In genomic region chr4:163111588-163111987, GRCh38 we compare ENCODE assay signal across 13 cellular contexts. TPM values are rescaled to one million over a fixed set of nuclear protein-coding genes. Genes with fewer than 3 reads are reported as not detected.
DNase-seq lines count a peak whose midpoint lies in the region; ATAC-seq and TF ChIP-seq lines count a peak whose summit lies in the region.
"Had no signal": no experiment of that assay in that cellular context is flagged by ENCODE, and none has a peak within 500 bp of the region (broad histone marks: within the 10 kb centered on the region; RNA-seq: fewer than 3 reads in every experiment).

No MANE protein-coding gene starts in this region.

- H3K4me1 ChIP-seq in neural progenitor cell: no peaks in the 10 kb centered on the region

- TF ChIP-seq CTCF in neural progenitor cell (IDR thresholded peaks at IDR 0.05): peak; percentile 57

- H3K4me2 ChIP-seq in neural progenitor cell: no peak overlapping the region

- no peaks in the 10 kb centered on the region for H3K27me3 ChIP-seq in neural progenitor cell

- H3F3A ChIP-seq in neural progenitor cell (ENCODE audit: low read depth): no peaks in the 10 kb centered on the region

- H3K27me3 Mint-ChIP-seq in neural progenitor cell (ENCODE audit: insufficient read depth, low read depth): no peaks in the 10 kb centered on the region
- H3K27me3 Mint-ChIP-seq in activated T-helper 17 cell treated with anti-CD3 and anti-CD28 coated beads, Interleukin-2, amount 50 U/mL, for 72 hours: no peaks in the 10 kb centered on the region

- no peak overlapping the region for H3K9ac ChIP-seq in neural progenitor cell

- ATAC-seq in activated naive CD4-positive, alpha-beta T cell treated with anti-CD3 and anti-CD28 coated beads, Interleukin-2, amount 50 U/mL, for 72 hours: no peak
- no peak for ATAC-seq in activated T-helper 17 cell treated with anti-CD3 and anti-CD28 coated beads, Interleukin-2, amount 50 U/mL, for 72 hours (replicated peaks)

- H3K27ac Mint-ChIP-seq in neural progenitor cell: no peak overlapping the region
- H3K27ac Mint-ChIP-seq in activated naive CD4-positive, alpha-beta T cell treated with anti-CD3 and anti-CD28 coated beads, Interleukin-2, amount 50 U/mL, for 72 hours: no peak overlapping the region
- no peak overlapping the region for H3K27ac Mint-ChIP-seq in activated T-helper 17 cell treated with anti-CD3 and anti-CD28 coated beads, Interleukin-2, amount 50 U/mL, for 72 hours

- H3K36me3 ChIP-seq in neural progenitor cell: peaks cover 3% of the 10 kb centered on the region

- H3K4me3 Mint-ChIP-seq in neural progenitor cell: no peak overlapping the region
- no peak overlapping the region for H3K4me3 Mint-ChIP-seq in activated T-helper 17 cell treated with anti-CD3 and anti-CD28 coated beads, Interleukin-2, amount 50 U/mL, for 72 hours

- TF ChIP-seq POLR2A in erythroblast (IDR thresholded peaks at IDR 0.05; ENCODE audit: low read length): no peak

- H3K4me3 ChIP-seq in neural progenitor cell: no peak overlapping the region
- H3K4me3 ChIP-seq: SK-N-MC had no signal

- H2AFZ ChIP-seq in neural progenitor cell (replicated peaks): no peak overlapping the region

- H3K9me3 ChIP-seq in neural progenitor cell (ENCODE audit: low read depth): no peaks in the 10 kb centered on the region

- no peaks in the 10 kb centered on the region for H3K79me2 ChIP-seq in neural progenitor cell (ENCODE audit: low read depth)

- H3K4me1 Mint-ChIP-seq in neural progenitor cell: no peaks in the 10 kb centered on the region
- no peaks in the 10 kb centered on the region for H3K4me1 Mint-ChIP-seq in activated T-helper 17 cell treated with anti-CD3 and anti-CD28 coated beads, Interleukin-2, amount 50 U/mL, for 72 hours

- peaks cover 9% of the 10 kb centered on the region for H3K36me3 Mint-ChIP-seq in neural progenitor cell
- peaks cover 0 to 7% of the 10 kb centered on the region in 2 donors for H3K36me3 Mint-ChIP-seq in activated naive CD4-positive, alpha-beta T cell treated with anti-CD3 and anti-CD28 coated beads, Interleukin-2, amount 50 U/mL, for 72 hours
- peaks cover 22% of the 10 kb centered on the region for H3K36me3 Mint-ChIP-seq in activated T-helper 17 cell treated with anti-CD3 and anti-CD28 coated beads, Interleukin-2, amount 50 U/mL, for 72 hours (ENCODE audit: low read depth)

- no peaks in the 10 kb centered on the region for H3K9me3 Mint-ChIP-seq in neural progenitor cell
- H3K9me3 Mint-ChIP-seq in activated naive CD4-positive, alpha-beta T cell treated with anti-CD3 and anti-CD28 coated beads, Interleukin-2, amount 50 U/mL, for 72 hours: no peaks in the 10 kb centered on the region
- no peaks in the 10 kb centered on the region for H3K9me3 Mint-ChIP-seq in activated T-helper 17 cell treated with anti-CD3 and anti-CD28 coated beads, Interleukin-2, amount 50 U/mL, for 72 hours

- no peak overlapping the region for H3K27ac ChIP-seq in neural progenitor cell
- H3K27ac ChIP-seq: SK-N-MC had no signal

- H4K20me1 ChIP-seq in neural progenitor cell (ENCODE audit: low read depth): no peaks in the 10 kb centered on the region

- DNase-seq in ELF-1 (ENCODE audit: low read depth, low spot score): peak; percentile 3
- peak; percentile 8 for DNase-seq in OCI-M1 (lab: John Stamatoyannopoulos, UW)
- DNase-seq in erythroblast (lab: John Stamatoyannopoulos, UW): peak; percentile 3 to 6
- peak; percentile 46 for DNase-seq in neural progenitor cell (ENCODE audit: low spot score)
- DNase-seq in activated naive CD4-positive, alpha-beta T cell treated with anti-CD3 and anti-CD28 coated beads, Interleukin-2, amount 50 U/mL, for 72 hours (ENCODE audit: low spot score in 2 of 2): no peak
- DNase-seq in COLO829 (ENCODE audit: low spot score): no peak
- DNase-seq in stimulated activated CD4-positive, alpha-beta T cell treated with anti-CD3 and anti-CD28 coated beads, Interleukin-4, amount 100 ng/mL, for 24 hours: no peak
- DNase-seq: activated CD8-positive, alpha-beta memory T cell treated with anti-CD3 and anti-CD28 coated beads, Interleukin-2, amount 50 U/mL, for 4 hours; DMS79 treated with DMSO at 0.1 percent for 48 hours; NCI-H187 treated with DMSO at 0.1 percent for 48 hours; posterior cingulate gyrus had no signal

RNA-seq across cellular contexts. Expression of gene NAF1, which starts 55.1 kb away (rescaled TPM):
- 18.1 and 21.1 TPM in 2 replicates for total RNA-seq in neural progenitor cell (ENCODE audit: low replicate concordance)
- total RNA-seq in activated naive CD4-positive, alpha-beta T cell treated with anti-CD3 and anti-CD28 coated beads, Interleukin-2, amount 50 U/mL, for 72 hours: 10 to 100 TPM; 16.1 to 21.8 TPM
- total RNA-seq in activated T-helper 17 cell treated with anti-CD3 and anti-CD28 coated beads, Interleukin-2, amount 50 U/mL, for 72 hours: 10 to 100 TPM; 17.7 to 27.6 TPM

Comparison
In these comparisons a context has a peak if more than half of its experiments do, and no peak if none do; other contexts are left out.
1. DNase-seq: peak in ELF-1 (single experiment), OCI-M1 (single experiment), erythroblast (2 of 2) and neural progenitor cell (single experiment); none in activated naive CD4-positive, alpha-beta T cell treated with anti-CD3 and anti-CD28 coated beads, Interleukin-2, amount 50 U/mL, for 72 hours (0 of 2), COLO829 (single experiment) and stimulated activated CD4-positive, alpha-beta T cell treated with anti-CD3 and anti-CD28 coated beads, Interleukin-4, amount 100 ng/mL, for 24 hours (single experiment).